In the genomic region with DNA sequence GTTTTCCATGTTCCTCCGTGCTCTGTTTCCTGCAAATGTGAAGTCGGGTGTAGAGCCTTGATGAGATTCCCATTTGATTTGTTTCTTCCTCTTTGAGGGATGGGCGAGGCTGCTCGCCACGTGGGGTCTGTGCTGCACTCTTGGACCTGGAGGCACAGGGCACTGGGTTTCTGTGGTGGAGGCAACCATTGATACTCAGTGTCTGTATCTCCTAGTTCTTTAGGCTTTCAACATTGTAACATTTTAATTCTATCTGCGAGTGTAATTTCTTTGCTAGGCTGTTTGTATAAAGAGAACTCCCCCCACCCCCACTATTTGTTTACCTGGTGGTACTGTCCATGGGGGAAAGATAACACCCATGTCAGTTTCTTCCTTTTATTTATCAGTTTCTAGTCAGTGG, we compare ENCODE assay signal across 1 cellular context.
TF ChIP-seq lines count a peak whose summit lies in the region.

No MANE protein-coding gene starts in this region.

TF ChIP-seq in K562, 482 proteins besides CTCF, POLR2A, EP300 and RAD21 (continued from another document):
- TF ChIP-seq, protein P1, sequence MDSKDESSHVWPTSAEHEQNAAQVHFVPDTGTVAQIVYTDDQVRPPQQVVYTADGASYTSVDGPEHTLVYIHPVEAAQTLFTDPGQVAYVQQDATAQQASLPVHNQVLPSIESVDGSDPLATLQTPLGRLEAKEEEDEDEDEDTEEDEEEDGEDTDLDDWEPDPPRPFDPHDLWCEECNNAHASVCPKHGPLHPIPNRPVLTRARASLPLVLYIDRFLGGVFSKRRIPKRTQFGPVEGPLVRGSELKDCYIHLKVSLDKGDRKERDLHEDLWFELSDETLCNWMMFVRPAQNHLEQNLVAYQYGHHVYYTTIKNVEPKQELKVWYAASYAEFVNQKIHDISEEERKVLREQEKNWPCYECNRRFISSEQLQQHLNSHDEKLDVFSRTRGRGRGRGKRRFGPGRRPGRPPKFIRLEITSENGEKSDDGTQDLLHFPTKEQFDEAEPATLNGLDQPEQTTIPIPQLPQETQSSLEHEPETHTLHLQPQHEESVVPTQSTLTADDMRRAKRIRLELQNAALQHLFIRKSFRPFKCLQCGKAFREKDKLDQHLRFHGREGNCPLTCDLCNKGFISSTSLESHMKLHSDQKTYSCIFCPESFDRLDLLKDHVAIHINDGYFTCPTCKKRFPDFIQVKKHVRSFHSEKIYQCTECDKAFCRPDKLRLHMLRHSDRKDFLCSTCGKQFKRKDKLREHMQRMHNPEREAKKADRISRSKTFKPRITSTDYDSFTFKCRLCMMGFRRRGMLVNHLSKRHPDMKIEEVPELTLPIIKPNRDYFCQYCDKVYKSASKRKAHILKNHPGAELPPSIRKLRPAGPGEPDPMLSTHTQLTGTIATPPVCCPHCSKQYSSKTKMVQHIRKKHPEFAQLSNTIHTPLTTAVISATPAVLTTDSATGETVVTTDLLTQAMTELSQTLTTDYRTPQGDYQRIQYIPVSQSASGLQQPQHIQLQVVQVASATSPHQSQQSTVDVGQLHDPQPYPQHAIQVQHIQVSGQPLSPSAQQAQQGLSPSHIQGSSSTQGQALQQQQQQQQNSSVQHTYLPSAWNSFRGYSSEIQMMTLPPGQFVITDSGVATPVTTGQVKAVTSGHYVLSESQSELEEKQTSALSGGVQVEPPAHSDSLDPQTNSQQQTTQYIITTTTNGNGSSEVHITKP (IDR thresholded peaks at IDR 0.05; ENCODE audit: partially characterized antibody): peak; percentile 95
- TF ChIP-seq ZNF699 (CRISPR knock-in tag; IDR thresholded peaks at IDR 0.05; ENCODE audit: insufficient replicate concordance) (no peak), FOXK2 (conservative IDR thresholded peaks at IDR 0.05 in 1 of 2, IDR thresholded peaks at IDR 0.05 in 1 of 2; ENCODE audit: low read depth in 2 of 2) (peak in 1 of 2 experiments; percentile 22; a peak in 1 of 4 replicates), TCF7L2 (IDR thresholded peaks at IDR 0.05; ENCODE audit: low read depth, low read length) (0 out of 2 replicates have a peak, but pooled peaks have one; percentile 51), ARID1B (IDR thresholded peaks at IDR 0.05) (peak; percentile 25; the same call in 1 of the 2 replicates), PHB2 (IDR thresholded peaks at IDR 0.05; ENCODE audit: low read depth) (no peak), ATF7 (IDR thresholded peaks at IDR 0.05) (peak; percentile 71), CBFA2T3 (IDR thresholded peaks at IDR 0.05) (peak; percentile 35; the same call in 1 of the 2 replicates)
- TF ChIP-seq, protein P2, sequence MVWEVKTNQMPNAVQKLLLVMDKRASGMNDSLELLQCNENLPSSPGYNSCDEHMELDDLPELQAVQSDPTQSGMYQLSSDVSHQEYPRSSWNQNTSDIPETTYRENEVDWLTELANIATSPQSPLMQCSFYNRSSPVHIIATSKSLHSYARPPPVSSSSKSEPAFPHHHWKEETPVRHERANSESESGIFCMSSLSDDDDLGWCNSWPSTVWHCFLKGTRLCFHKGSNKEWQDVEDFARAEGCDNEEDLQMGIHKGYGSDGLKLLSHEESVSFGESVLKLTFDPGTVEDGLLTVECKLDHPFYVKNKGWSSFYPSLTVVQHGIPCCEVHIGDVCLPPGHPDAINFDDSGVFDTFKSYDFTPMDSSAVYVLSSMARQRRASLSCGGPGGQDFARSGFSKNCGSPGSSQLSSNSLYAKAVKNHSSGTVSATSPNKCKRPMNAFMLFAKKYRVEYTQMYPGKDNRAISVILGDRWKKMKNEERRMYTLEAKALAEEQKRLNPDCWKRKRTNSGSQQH (CRISPR knock-in tag; IDR thresholded peaks at IDR 0.05): no peak
- TF ChIP-seq, protein P3, sequence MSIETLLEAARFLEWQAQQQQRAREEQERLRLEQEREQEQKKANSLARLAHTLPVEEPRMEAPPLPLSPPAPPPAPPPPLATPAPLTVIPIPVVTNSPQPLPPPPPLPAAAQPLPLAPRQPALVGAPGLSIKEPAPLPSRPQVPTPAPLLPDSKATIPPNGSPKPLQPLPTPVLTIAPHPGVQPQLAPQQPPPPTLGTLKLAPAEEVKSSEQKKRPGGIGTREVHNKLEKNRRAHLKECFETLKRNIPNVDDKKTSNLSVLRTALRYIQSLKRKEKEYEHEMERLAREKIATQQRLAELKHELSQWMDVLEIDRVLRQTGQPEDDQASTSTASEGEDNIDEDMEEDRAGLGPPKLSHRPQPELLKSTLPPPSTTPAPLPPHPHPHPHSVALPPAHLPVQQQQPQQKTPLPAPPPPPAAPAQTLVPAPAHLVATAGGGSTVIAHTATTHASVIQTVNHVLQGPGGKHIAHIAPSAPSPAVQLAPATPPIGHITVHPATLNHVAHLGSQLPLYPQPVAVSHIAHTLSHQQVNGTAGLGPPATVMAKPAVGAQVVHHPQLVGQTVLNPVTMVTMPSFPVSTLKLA (conservative IDR thresholded peaks at IDR 0.05): peak; percentile 18 to 50; a peak in 2 of 4 replicates
TF ChIP-seq in K562: peak in this region for 8.
